8 cellular contexts compared by ENCODE assay signal in the genomic region with DNA sequence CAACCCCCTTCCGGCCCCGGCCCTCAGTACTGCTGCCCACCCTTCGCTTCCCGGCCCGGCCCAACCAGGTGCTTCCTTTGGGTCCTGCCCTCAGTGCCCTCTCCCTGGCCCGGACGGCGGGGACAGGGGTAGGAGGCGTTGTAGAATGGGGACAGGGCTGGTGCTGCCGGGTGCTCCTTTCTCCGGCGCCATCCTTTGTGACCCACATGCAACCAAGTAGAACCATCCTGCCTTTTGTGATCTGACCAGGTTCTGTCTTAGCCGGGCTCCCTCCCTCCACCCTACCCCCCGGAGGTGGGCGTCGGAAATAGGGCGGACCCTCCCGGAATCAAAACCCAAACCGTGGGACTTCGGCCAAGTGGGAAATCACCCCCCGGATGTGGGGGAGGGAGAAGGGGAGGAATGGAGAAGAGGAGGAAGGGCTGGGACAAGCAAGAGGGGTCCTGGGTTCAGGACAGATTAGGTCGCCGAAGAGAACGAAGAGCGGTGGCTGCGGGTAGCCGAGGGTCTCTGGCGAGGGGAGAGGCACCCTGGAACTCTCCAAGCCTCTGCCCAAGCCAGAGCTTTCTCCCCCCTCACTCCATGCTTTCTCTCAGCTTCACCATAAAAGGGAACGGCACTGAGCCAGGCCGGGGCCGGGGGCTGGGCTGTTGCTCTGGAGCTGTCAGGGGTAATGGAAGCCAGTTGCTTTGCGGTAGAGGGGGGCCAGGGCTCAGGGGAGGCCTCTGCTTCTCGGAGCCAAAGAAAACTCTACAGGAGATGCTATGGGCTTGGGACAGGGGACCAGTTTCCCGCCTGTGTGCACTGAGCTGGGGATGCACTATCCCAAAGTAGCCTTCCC. TPM values are rescaled to one million over a fixed set of nuclear protein-coding genes. Genes with fewer than 3 reads are reported as not detected.
DNase-seq lines count a peak whose midpoint lies in the region; ATAC-seq, FAIRE-seq and TF ChIP-seq lines count a peak whose summit lies in the region.

No MANE protein-coding gene starts in this region.

- H3K4me1 ChIP-seq in BLaER1 (peaks cover 80% of the 10 kb centered on the region), astrocyte (ENCODE audit: insufficient read depth, low read length) (peaks cover 50% of the 10 kb centered on the region), smooth muscle cell (ENCODE audit: low read depth) (peaks cover 21% of the 10 kb centered on the region)

- peak; percentile 6 for ATAC-seq in GM19455 (IDR thresholded peaks at IDR 0.05; ENCODE audit: unreplicated experiment)
- no peak for ATAC-seq in GM18858 (IDR thresholded peaks at IDR 0.05; ENCODE audit: unreplicated experiment)

- H3F3A ChIP-seq in smooth muscle cell (ENCODE audit: low read depth): peaks cover 28% of the 10 kb centered on the region

- H4K20me1 ChIP-seq in BLaER1 (peaks cover 39% of the 10 kb centered on the region), astrocyte (ENCODE audit: insufficient read depth, low read length) (peaks cover 36% of the 10 kb centered on the region), smooth muscle cell (ENCODE audit: low read depth) (peaks cover 34% of the 10 kb centered on the region)

- H3K36me3 Mint-ChIP-seq in astrocyte (ENCODE audit: low read depth, unreplicated experiment): peaks cover 13% of the 10 kb centered on the region

- H3K79me2 ChIP-seq in astrocyte (ENCODE audit: insufficient read depth, low read length) (peaks cover 43% of the 10 kb centered on the region), smooth muscle cell (ENCODE audit: low read depth) (peaks cover 40% of the 10 kb centered on the region)

- DNase-seq in LNCaP clone FGC (ENCODE audit: low read depth) (no peak), astrocyte (ENCODE audit: low read depth) (peak; percentile 70), iPS-NIHi11 (ENCODE audit: low spot score) (peak; percentile 74), smooth muscle cell (lab: John Stamatoyannopoulos, UW; ENCODE audit: unreplicated experiment) (peak; percentile 76), D721Med (ENCODE audit: insufficient read length, low spot score) (no peak)

- H3K27ac ChIP-seq in BLaER1 (peak overlapping the region; percentile 93), astrocyte (ENCODE audit: low read depth, low read length) (peak overlapping the region; percentile 43), smooth muscle cell (ENCODE audit: low read depth) (peak overlapping the region; percentile 79)

- H3K9me3 Mint-ChIP-seq in astrocyte (ENCODE audit: unreplicated experiment): no peaks in the 10 kb centered on the region

- FAIRE-seq in astrocyte (lab: Jason Lieb, UNC): no peak
- FAIRE-seq in D721Med (lab: Jason Lieb, UNC): no peak

- peak overlapping the region; percentile 86 for H3K27ac Mint-ChIP-seq in astrocyte (ENCODE audit: unreplicated experiment)

- H3K4me1 Mint-ChIP-seq in astrocyte (ENCODE audit: low read depth, unreplicated experiment): peaks cover 36% of the 10 kb centered on the region

- H2AFZ ChIP-seq in astrocyte (ENCODE audit: low read depth, low read length) (peak overlapping the region; percentile 62), smooth muscle cell (ENCODE audit: low read depth) (peak overlapping the region; percentile 1)

- peaks cover 31% of the 10 kb centered on the region for H3K36me3 ChIP-seq in BLaER1
- H3K36me3 ChIP-seq in astrocyte (ENCODE audit: insufficient read depth, low read length): peaks cover 19% of the 10 kb centered on the region
- H3K36me3 ChIP-seq in smooth muscle cell (ENCODE audit: low read depth): no peaks in the 10 kb centered on the region

- peak overlapping the region; percentile 100 for H3K4me2 ChIP-seq in BLaER1
- peak overlapping the region; percentile 97 for H3K4me2 ChIP-seq in astrocyte (ENCODE audit: low read length)
- H3K4me2 ChIP-seq in smooth muscle cell: peak overlapping the region; percentile 95

- no peak for TF ChIP-seq CTCF in LNCaP clone FGC (IDR thresholded peaks at IDR 0.05; ENCODE audit: control insufficient read depth, extremely low read depth, insufficient read depth)
- no peak for TF ChIP-seq CTCF in astrocyte (IDR thresholded peaks at IDR 0.05; ENCODE audit: insufficient read depth, low read depth, low read length)
- TF ChIP-seq CTCF in smooth muscle cell (IDR thresholded peaks at IDR 0.05; ENCODE audit: borderline replicate concordance, insufficient read depth, poor library complexity, severe bottlenecking): no peak
- no peak for TF ChIP-seq CTCF in D721Med (IDR thresholded peaks at IDR 0.05; ENCODE audit: insufficient read depth, missing control alignments)

- H3K9ac ChIP-seq in BLaER1 (peak overlapping the region; percentile 90), astrocyte (ENCODE audit: low read length) (peak overlapping the region; percentile 96), smooth muscle cell (ENCODE audit: low read depth) (peak overlapping the region; percentile 55)

- H3K27me3 Mint-ChIP-seq in astrocyte (ENCODE audit: low read depth, unreplicated experiment): peaks cover under 1% of the 10 kb centered on the region

- peak overlapping the region; percentile 87 for H3K4me3 ChIP-seq in BLaER1
- H3K4me3 ChIP-seq in LNCaP clone FGC (ENCODE audit: low read depth, low read length): peak overlapping the region; percentile 88
- peak overlapping the region; percentile 98 for H3K4me3 ChIP-seq in astrocyte (ENCODE audit: insufficient read depth, low read depth, low read length)
- H3K4me3 ChIP-seq in smooth muscle cell: peak overlapping the region; percentile 91

- H3K9me3 ChIP-seq in BLaER1 (no peaks in the 10 kb centered on the region), astrocyte (ENCODE audit: insufficient read depth, low read depth, low read length) (no peaks in the 10 kb centered on the region), smooth muscle cell (replicated peaks; ENCODE audit: low read depth) (no peaks in the 10 kb centered on the region)

- 3% methylated on average over 26 of the region's 34 CpGs for WGBS in smooth muscle cell (ENCODE audit: low lambda C conversion rate)

- H3K27me3 ChIP-seq in BLaER1: no peaks in the 10 kb centered on the region
- no peaks in the 10 kb centered on the region for H3K27me3 ChIP-seq in astrocyte (ENCODE audit: insufficient read depth, low read length)
- no peaks in the 10 kb centered on the region for H3K27me3 ChIP-seq in smooth muscle cell (ENCODE audit: low read depth)

- peak overlapping the region; percentile 81 for H3K4me3 Mint-ChIP-seq in astrocyte (ENCODE audit: unreplicated experiment)

RNA-seq across cellular contexts. Expression of gene OST4, which starts 0.8 kb away (rescaled TPM):
- total RNA-seq in astrocyte: 395 and 419 TPM in 2 replicates
- 529 and 848 TPM in 2 replicates for total RNA-seq in smooth muscle cell
- polyA plus RNA-seq in smooth muscle cell: 1,164 and 1,292 TPM in 2 replicates

RNA-seq across cellular contexts. Expression of gene EMILIN1, which starts 6.2 kb away (rescaled TPM):
- total RNA-seq in astrocyte (0.95 and 1.2 TPM in 2 replicates), smooth muscle cell (111 and 131 TPM in 2 replicates)
- 330 and 518 TPM in 2 replicates for polyA plus RNA-seq in smooth muscle cell

RNA-seq across cellular contexts. Expression of gene KHK, which starts 14.4 kb away (rescaled TPM):
- total RNA-seq in astrocyte: 0.94 and 0.95 TPM in 2 replicates
- total RNA-seq in smooth muscle cell: 0.27 and 0.94 TPM in 2 replicates
- 1.6 and 2.1 TPM in 2 replicates for polyA plus RNA-seq in smooth muscle cell

RNA-seq across cellular contexts. Expression of gene AGBL5, which starts 20.7 kb away (rescaled TPM):
- 19.9 and 20.7 TPM in 2 replicates for total RNA-seq in astrocyte
- total RNA-seq in smooth muscle cell: 10.9 and 13.7 TPM in 2 replicates
- polyA plus RNA-seq in smooth muscle cell: 17.1 and 20.0 TPM in 2 replicates

RNA-seq across cellular contexts. Expression of gene TMEM214, which starts 39.4 kb away (rescaled TPM):
- total RNA-seq in astrocyte (93.5 and 108 TPM in 2 replicates), smooth muscle cell (67.7 and 79.6 TPM in 2 replicates)
- 94.9 and 99.7 TPM in 2 replicates for polyA plus RNA-seq in smooth muscle cell

Comparison
In these comparisons a context has a peak if more than half of its experiments do, and no peak if none do; other contexts are left out.
1. H3K27ac ChIP-seq: peak in every context shown above with its lines; median percentile 93 in BLaER1; 79 in smooth muscle cell; 43 in astrocyte.
2. DNase-seq: peak in astrocyte (single experiment), iPS-NIHi11 (single experiment) and smooth muscle cell (single experiment); none in LNCaP clone FGC (single experiment) and D721Med (single experiment).
3. RNA of gene EMILIN1, which starts 6.2 kb away (total RNA-seq): 111 to 131 TPM in smooth muscle cell; 0.95 to 1.2 TPM in astrocyte; every median in the first group is over 10 times any median in the second.
4. Peak in every context shown above with its lines, with median percentiles within 50 percentile points of each other: H3K4me2 ChIP-seq, H3K4me3 ChIP-seq and H3K9ac ChIP-seq.